In the genomic region with DNA sequence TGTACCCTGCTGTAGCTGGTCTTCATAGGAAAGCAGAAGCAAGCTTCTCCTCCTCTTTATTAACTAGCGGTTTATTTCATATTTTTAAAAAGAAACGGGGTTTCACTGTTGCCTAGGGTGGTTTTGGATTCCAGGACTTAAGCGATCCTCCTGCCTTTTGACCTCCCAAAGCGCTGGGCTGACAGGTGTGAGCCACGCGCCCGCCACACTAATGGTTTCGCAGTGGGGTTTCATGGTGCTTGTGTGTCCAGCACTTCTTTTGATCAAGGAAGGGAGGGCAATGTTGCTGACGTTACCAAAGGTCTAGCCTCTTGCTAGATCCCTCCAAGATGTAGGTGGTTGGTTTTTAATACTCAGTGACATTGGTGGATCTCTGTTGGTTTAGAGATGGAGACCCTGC, we compare ENCODE assay signal across 8 cellular contexts. TPM values are rescaled to one million over a fixed set of nuclear protein-coding genes. Genes with fewer than 3 reads are reported as not detected.
A peak's percentile ranks its signal among the peaks of the same experiment; 100 is the strongest.
DNase-seq lines count a peak whose midpoint lies in the region; ATAC-seq and TF ChIP-seq lines count a peak whose summit lies in the region.

No MANE protein-coding gene starts in this region.

- H3K4me1 Mint-ChIP-seq in CD14-positive monocyte: peaks cover 39% of the 10 kb centered on the region
- peaks cover 33% of the 10 kb centered on the region for H3K4me1 Mint-ChIP-seq in neural crest cell

- no peak for ATAC-seq in GM18870 (IDR thresholded peaks at IDR 0.05; ENCODE audit: unreplicated experiment)
- ATAC-seq in HG03097 (IDR thresholded peaks at IDR 0.05; ENCODE audit: low FRiP score, unreplicated experiment): no peak
- no peak for ATAC-seq in GM18907 (IDR thresholded peaks at IDR 0.05; ENCODE audit: unreplicated experiment)

- H3K9me3 ChIP-seq in Loucy (ENCODE audit: insufficient read depth, low read depth, low read length): no peaks in the 10 kb centered on the region; the same call in 1 of the 2 replicates
- H3K9me3 ChIP-seq in duodenal mucosa (ENCODE audit: control insufficient read depth in 1 of 2, low read length in 2 of 2): peaks cover 0 to 3% of the 10 kb centered on the region in 2 donors

- H3K9ac ChIP-seq in Loucy (ENCODE audit: low read depth, low read length, poor library complexity, severe bottlenecking) (peak overlapping the region; percentile 95), duodenal mucosa (ENCODE audit: low read depth in 1 of 2, low read length in 2 of 2) (peak overlapping the region; percentile 95 to 99)

- no peaks in the 10 kb centered on the region for H3F3A ChIP-seq in Loucy (ENCODE audit: low read depth)

- intact Hi-C loops in CD14-positive monocyte (cut with micrococcal nuclease): loop anchor here (5.0 kb wide), 2 partner anchors 39 to 359 kb away; a partner anchor contains a TSS

- peaks cover 18 to 24% of the 10 kb centered on the region in 2 donors for H3K36me3 Mint-ChIP-seq in CD14-positive monocyte
- H3K36me3 Mint-ChIP-seq in neural crest cell (ENCODE audit: low read depth): peaks cover 4% of the 10 kb centered on the region

- H3K27ac Mint-ChIP-seq in CD14-positive monocyte (peak overlapping the region; percentile 90 to 97 (median 96)), neural crest cell (ENCODE audit: unreplicated experiment) (peak overlapping the region; percentile 27)

- H4K20me1 ChIP-seq in Loucy (ENCODE audit: insufficient read depth, low read length, poor library complexity, severe bottlenecking): peaks cover 44% of the 10 kb centered on the region

- H3K36me3 ChIP-seq in Loucy (ENCODE audit: insufficient read depth, low read length) (no peaks in the 10 kb centered on the region), duodenal mucosa (ENCODE audit: control insufficient read depth in 1 of 2, insufficient read depth in 2 of 2, low read length in 2 of 2) (peaks cover 0 to 7% of the 10 kb centered on the region in 2 donors)

- no peak overlapping the region for H2AFZ ChIP-seq in Loucy (ENCODE audit: low read length)

- no peaks in the 10 kb centered on the region for H3K27me3 ChIP-seq in Loucy (ENCODE audit: insufficient read depth, low read length, poor library complexity, severe bottlenecking)
- H3K27me3 ChIP-seq in duodenal mucosa (ENCODE audit: control insufficient read depth in 1 of 2, insufficient read depth in 2 of 2, low read length in 2 of 2): no peaks in the 10 kb centered on the region

- H3K4me1 ChIP-seq in Loucy (ENCODE audit: insufficient read depth, low read length, poor library complexity, severe bottlenecking) (peaks cover 44% of the 10 kb centered on the region), duodenal mucosa (ENCODE audit: control insufficient read depth in 1 of 2, insufficient read depth in 2 of 2, low read length in 2 of 2) (peaks cover 30 to 45% of the 10 kb centered on the region in 2 donors)

- peak overlapping the region; percentile 97 for H3K4me3 Mint-ChIP-seq in CD14-positive monocyte
- peak overlapping the region; percentile 90 for H3K4me3 Mint-ChIP-seq in neural crest cell

- peaks cover 61% of the 10 kb centered on the region for H3K79me2 ChIP-seq in Loucy (ENCODE audit: insufficient read depth, low read length)

- H3K27ac ChIP-seq in duodenal mucosa (ENCODE audit: low read depth, low read length): peak overlapping the region; percentile 82

- H3K4me2 ChIP-seq in Loucy (ENCODE audit: low read depth, low read length, poor library complexity, severe bottlenecking): peak overlapping the region; percentile 96

- H3K27me3 Mint-ChIP-seq in CD14-positive monocyte (ENCODE audit: low read depth in 3 of 3) (peaks cover 0 to 1% (median 0%) of the 10 kb centered on the region in 3 donors), neural crest cell (ENCODE audit: low read depth) (no peaks in the 10 kb centered on the region)

- H3K9me3 Mint-ChIP-seq in CD14-positive monocyte (peaks cover 4 to 11% (median 6%) of the 10 kb centered on the region in 7 donors), neural crest cell (peaks cover 4% of the 10 kb centered on the region)

- TF ChIP-seq CTCF in CD14-positive monocyte (IDR thresholded peaks at IDR 0.05) (no peak), Loucy (conservative IDR thresholded peaks at IDR 0.05; ENCODE audit: low read length) (no peak), neural crest cell (conservative IDR thresholded peaks at IDR 0.05) (no peak)

- DNase-seq in CD14-positive monocyte (ENCODE audit: low spot score) (no peak), neural crest cell (ENCODE audit: low read depth, low spot score) (no peak), GM19240 (ENCODE audit: insufficient read length, low spot score) (no peak)

- H3K4me3 ChIP-seq in Loucy (ENCODE audit: low read length, poor library complexity, severe bottlenecking): peak overlapping the region; percentile 95
- peak overlapping the region; percentile 91 to 99 for H3K4me3 ChIP-seq in duodenal mucosa (ENCODE audit: low read depth in 1 of 2, low read length in 2 of 2)

- H3K9me2 ChIP-seq in Loucy (replicated peaks; ENCODE audit: low read depth, low read length): no peaks in the 10 kb centered on the region

RNA-seq across cellular contexts. Expression of a gene that starts 1.4 kb away (rescaled TPM):
- polyA plus RNA-seq in CD14-positive monocyte: 10 to 100 TPM; 34.3 to 37.7 TPM
- 72.1 and 74.0 TPM in 2 replicates for total RNA-seq in neural crest cell

RNA-seq across cellular contexts. Expression of a gene that starts 42.2 kb away (rescaled TPM):
- 10 to 100 TPM; 21.3 to 42.1 TPM for polyA plus RNA-seq in CD14-positive monocyte
- total RNA-seq in neural crest cell: 218 and 219 TPM in 2 replicates

RNA-seq across cellular contexts. Expression of a gene that starts 55.9 kb away (rescaled TPM):
- 1 to 10 TPM; 2.6 to 4.8 TPM for polyA plus RNA-seq in CD14-positive monocyte
- total RNA-seq in neural crest cell: 22.8 and 24.0 TPM in 2 replicates
